1 cellular context compared by ENCODE assay signal in genomic region chr18:12086677-12087482, GRCh38.
TF ChIP-seq lines count a peak whose summit lies in the region.

No MANE protein-coding gene starts in this region.

TF ChIP-seq in HepG2, 621 proteins besides CTCF, POLR2A, EP300 and RAD21 (continued from another document):
- no peak for TF ChIP-seq ZBTB40 (IDR thresholded peaks at IDR 0.05)
- no peak for TF ChIP-seq ZBTB40 (CRISPR knock-in tag; IDR thresholded peaks at IDR 0.05)
- peak; percentile 37; the same call in 1 of the 2 replicates for TF ChIP-seq RARA (CRISPR knock-in tag; IDR thresholded peaks at IDR 0.05)
- no peak for TF ChIP-seq FOSL2 (CRISPR knock-in tag; IDR thresholded peaks at IDR 0.05)
- no peak for TF ChIP-seq ZNF225 (CRISPR knock-in tag; IDR thresholded peaks at IDR 0.05)
- peak; percentile 67; the same call in 1 of the 2 replicates for TF ChIP-seq HNRNPL (IDR thresholded peaks at IDR 0.05; ENCODE audit: low read depth, low read length)
- TF ChIP-seq ZNF253 (CRISPR knock-in tag; IDR thresholded peaks at IDR 0.05; ENCODE audit: borderline replicate concordance): no peak
- TF ChIP-seq RFX5 (IDR thresholded peaks at IDR 0.05; ENCODE audit: low read depth, low read length): no peak
- TF ChIP-seq HNF4A (CRISPR knock-in tag; IDR thresholded peaks at IDR 0.05): peak; percentile 21; the same call in 1 of the 2 replicates
- TF ChIP-seq ZNF275 (CRISPR knock-in tag; IDR thresholded peaks at IDR 0.05; ENCODE audit: borderline replicate concordance): no peak
- TF ChIP-seq KLF15 (CRISPR knock-in tag; IDR thresholded peaks at IDR 0.05; ENCODE audit: borderline replicate concordance): no peak
- TF ChIP-seq RAD51 (IDR thresholded peaks at IDR 0.05; ENCODE audit: borderline replicate concordance): no peak
- TF ChIP-seq HNRNPUL1 (IDR thresholded peaks at IDR 0.05; ENCODE audit: low read depth, low read length): no peak
TF ChIP-seq in HepG2: peak in this region for 6.
